1 cellular context compared by ENCODE assay signal in the genomic region with DNA sequence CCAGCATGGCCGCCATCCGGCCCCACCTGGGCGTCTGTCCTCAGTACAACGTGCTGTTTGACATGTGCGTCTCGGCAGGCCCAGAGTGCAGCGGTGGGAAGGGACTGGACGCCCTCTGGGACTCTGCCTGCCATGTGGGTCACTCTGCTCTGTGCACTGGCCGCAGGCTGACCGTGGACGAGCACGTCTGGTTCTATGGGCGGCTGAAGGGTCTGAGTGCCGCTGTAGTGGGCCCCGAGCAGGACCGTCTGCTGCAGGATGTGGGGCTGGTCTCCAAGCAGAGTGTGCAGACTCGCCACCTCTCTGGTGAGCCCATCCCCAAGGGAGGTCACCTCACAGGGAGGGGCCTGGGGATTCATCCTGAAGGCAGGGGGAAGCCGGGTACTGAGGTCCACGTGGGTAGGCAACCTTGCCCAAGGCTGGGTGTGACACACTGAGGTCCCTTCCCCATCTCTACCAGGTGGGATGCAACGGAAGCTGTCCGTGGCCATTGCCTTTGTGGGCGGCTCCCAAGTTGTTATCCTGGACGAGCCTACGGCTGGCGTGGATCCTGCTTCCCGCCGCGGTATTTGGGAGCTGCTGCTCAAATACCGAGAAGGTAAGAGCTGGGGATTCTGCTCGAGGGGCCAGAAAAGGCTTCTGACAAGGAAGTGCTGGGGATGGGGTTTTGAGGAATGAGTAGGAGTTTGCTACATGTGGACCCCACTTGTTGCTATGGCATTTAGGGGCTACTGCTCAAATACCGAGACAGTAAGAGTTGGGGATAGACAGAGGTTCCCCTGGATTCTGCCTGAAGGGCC.
A peak's percentile ranks its signal among the peaks of the same experiment; 100 is the strongest.
TF ChIP-seq lines count a peak whose summit lies in the region.

No MANE protein-coding gene starts in this region.

TF ChIP-seq in HepG2, 621 proteins besides CTCF, POLR2A, EP300 and RAD21 (continued from another document):
- TF ChIP-seq ZNF646 (CRISPR knock-in tag; IDR thresholded peaks at IDR 0.05) (peak; percentile 60; the same call in 1 of the 2 replicates), MYC (CRISPR knock-in tag; IDR thresholded peaks at IDR 0.05; ENCODE audit: borderline replicate concordance) (peak; percentile 97), PREB (CRISPR knock-in tag; IDR thresholded peaks at IDR 0.05) (no peak), ELF1 (CRISPR knock-in tag; IDR thresholded peaks at IDR 0.05) (no peak), TCF7 (IDR thresholded peaks at IDR 0.05; ENCODE audit: low read depth) (no peak), ZNF232 (CRISPR knock-in tag; IDR thresholded peaks at IDR 0.05; ENCODE audit: borderline replicate concordance) (no peak; the same call in 1 of the 2 replicates), ATF5 (CRISPR knock-in tag; IDR thresholded peaks at IDR 0.05; ENCODE audit: low read depth) (0 out of 2 replicates have a peak, but pooled peaks have one; percentile 31), ZNF33B (CRISPR knock-in tag; IDR thresholded peaks at IDR 0.05) (no peak)
- TF ChIP-seq, protein P1, sequence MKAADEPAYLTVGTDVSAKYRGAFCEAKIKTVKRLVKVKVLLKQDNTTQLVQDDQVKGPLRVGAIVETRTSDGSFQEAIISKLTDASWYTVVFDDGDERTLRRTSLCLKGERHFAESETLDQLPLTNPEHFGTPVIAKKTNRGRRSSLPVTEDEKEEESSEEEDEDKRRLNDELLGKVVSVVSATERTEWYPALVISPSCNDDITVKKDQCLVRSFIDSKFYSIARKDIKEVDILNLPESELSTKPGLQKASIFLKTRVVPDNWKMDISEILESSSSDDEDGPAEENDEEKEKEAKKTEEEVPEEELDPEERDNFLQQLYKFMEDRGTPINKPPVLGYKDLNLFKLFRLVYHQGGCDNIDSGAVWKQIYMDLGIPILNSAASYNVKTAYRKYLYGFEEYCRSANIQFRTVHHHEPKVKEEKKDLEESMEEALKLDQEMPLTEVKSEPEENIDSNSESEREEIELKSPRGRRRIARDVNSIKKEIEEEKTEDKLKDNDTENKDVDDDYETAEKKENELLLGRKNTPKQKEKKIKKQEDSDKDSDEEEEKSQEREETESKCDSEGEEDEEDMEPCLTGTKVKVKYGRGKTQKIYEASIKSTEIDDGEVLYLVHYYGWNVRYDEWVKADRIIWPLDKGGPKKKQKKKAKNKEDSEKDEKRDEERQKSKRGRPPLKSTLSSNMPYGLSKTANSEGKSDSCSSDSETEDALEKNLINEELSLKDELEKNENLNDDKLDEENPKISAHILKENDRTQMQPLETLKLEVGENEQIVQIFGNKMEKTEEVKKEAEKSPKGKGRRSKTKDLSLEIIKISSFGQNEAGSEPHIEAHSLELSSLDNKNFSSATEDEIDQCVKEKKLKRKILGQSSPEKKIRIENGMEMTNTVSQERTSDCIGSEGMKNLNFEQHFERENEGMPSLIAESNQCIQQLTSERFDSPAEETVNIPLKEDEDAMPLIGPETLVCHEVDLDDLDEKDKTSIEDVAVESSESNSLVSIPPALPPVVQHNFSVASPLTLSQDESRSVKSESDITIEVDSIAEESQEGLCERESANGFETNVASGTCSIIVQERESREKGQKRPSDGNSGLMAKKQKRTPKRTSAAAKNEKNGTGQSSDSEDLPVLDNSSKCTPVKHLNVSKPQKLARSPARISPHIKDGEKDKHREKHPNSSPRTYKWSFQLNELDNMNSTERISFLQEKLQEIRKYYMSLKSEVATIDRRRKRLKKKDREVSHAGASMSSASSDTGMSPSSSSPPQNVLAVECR (CRISPR knock-in tag; IDR thresholded peaks at IDR 0.05; ENCODE audit: borderline replicate concordance) = peak; percentile 83
